8 cellular contexts compared by ENCODE assay signal in the genomic region with DNA sequence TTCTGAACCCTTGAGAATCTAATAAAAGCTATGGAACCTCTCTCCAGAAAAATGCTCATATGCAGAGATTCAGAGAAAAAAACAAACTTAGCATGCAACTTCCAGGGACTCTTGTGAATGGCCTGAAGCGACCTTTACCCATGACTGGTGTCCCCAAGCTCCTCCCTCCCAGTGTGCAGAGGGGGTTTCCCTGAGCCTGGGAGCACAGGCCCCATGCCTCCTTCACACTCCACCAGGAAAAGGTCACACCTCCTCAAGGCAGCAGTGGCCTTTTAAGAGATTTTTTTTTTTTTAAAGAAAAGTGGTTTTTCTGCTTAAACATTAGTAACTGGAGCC.
DNase-seq lines count a peak whose midpoint lies in the region; ATAC-seq and TF ChIP-seq lines count a peak whose summit lies in the region.

No MANE protein-coding gene starts in this region.

- peak; percentile 6 for DNase-seq in LNCaP clone FGC (ENCODE audit: low read depth)
- DNase-seq in left kidney (ENCODE audit: low read depth, low spot score) = peak; percentile 29
- no peak for DNase-seq in NCI-H345 treated with DMSO at 0.1 percent for 48 hours (lab: John Stamatoyannopoulos, UW; ENCODE audit: unreplicated experiment)
- DNase-seq in germinal center (ENCODE audit: low spot score) = no peak
- DNase-seq in activated CD8-positive, alpha-beta memory T cell treated with anti-CD3 and anti-CD28 coated beads, Interleukin-2, amount 50 U/mL, for 4 hours = no peak

- no peak for TF ChIP-seq CTCF in LNCaP clone FGC (IDR thresholded peaks at IDR 0.05; ENCODE audit: control insufficient read depth, extremely low read depth, insufficient read depth)

- ATAC-seq in GM18499 (IDR thresholded peaks at IDR 0.05; ENCODE audit: insufficient read depth, unreplicated experiment) = peak; percentile 53
- peak; percentile 82 for ATAC-seq in GM21529 (IDR thresholded peaks at IDR 0.05; ENCODE audit: unreplicated experiment)
- ATAC-seq in HG03571 (IDR thresholded peaks at IDR 0.05; ENCODE audit: unreplicated experiment) = no peak

- no peak overlapping the region for H3K4me3 ChIP-seq in LNCaP clone FGC (ENCODE audit: low read depth, low read length)

Comparison
In these comparisons a context has a peak if more than half of its experiments do, and no peak if none do; other contexts are left out.
1. DNase-seq: peak in LNCaP clone FGC (single experiment) and left kidney (single experiment); none in NCI-H345 treated with DMSO at 0.1 percent for 48 hours (single experiment), germinal center (single experiment) and activated CD8-positive, alpha-beta memory T cell treated with anti-CD3 and anti-CD28 coated beads, Interleukin-2, amount 50 U/mL, for 4 hours (single experiment).